19 cellular contexts compared by ENCODE assay signal in genomic region chr20:2557873-2558580, GRCh38. TPM values are rescaled to one million over a fixed set of nuclear protein-coding genes. Genes with fewer than 3 reads are reported as not detected.
DNase-seq lines count a peak whose midpoint lies in the region; ATAC-seq and TF ChIP-seq lines count a peak whose summit lies in the region.
"Had no signal": no experiment of that assay in that cellular context is flagged by ENCODE, and none has a peak within 500 bp of the region (broad histone marks: within the 10 kb centered on the region; RNA-seq: fewer than 3 reads in every experiment).

No MANE protein-coding gene starts in this region.

- peak overlapping the region; percentile 27 for H3K4me2 ChIP-seq in mesendoderm (ENCODE audit: low read length)

- H3K27ac ChIP-seq in cardiac muscle cell (no peak overlapping the region), heart left ventricle (no peak overlapping the region), mesendoderm (ENCODE audit: low read depth, low read length) (no peak overlapping the region), subcutaneous abdominal adipose tissue (ENCODE audit: low read depth, low read length) (no peak overlapping the region)
- H3K27ac ChIP-seq: ascending aorta, stomach, vagina had no signal

- H3K27me3 ChIP-seq in cardiac muscle cell (peaks cover 97% of the 10 kb centered on the region), heart left ventricle (peaks cover 24 to 87% (median 50%) of the 10 kb centered on the region in 9 donors), mesendoderm (ENCODE audit: insufficient read depth, low read length, poor library complexity) (peaks cover 26% of the 10 kb centered on the region), subcutaneous abdominal adipose tissue (ENCODE audit: control insufficient read depth in 5 of 5, insufficient read depth in 4 of 5, low read length in 5 of 5) (peaks cover 20 to 45% (median 30%) of the 10 kb centered on the region in 5 donors), HAP-1 (ENCODE audit: low read depth) (peaks cover 46% of the 10 kb centered on the region)
- H3K27me3 ChIP-seq: vagina had no signal

- TF ChIP-seq CTCF in cardiac muscle cell (IDR thresholded peaks at IDR 0.05; ENCODE audit: low read depth, low read length): no peak
- no peak for TF ChIP-seq CTCF in heart left ventricle (IDR thresholded peaks at IDR 0.05)
- TF ChIP-seq CTCF in chondrocyte (IDR thresholded peaks at IDR 0.05): no peak

- H3K27me3 Mint-ChIP-seq in chondrocyte (ENCODE audit: low read depth): peaks cover 73% of the 10 kb centered on the region

- H3K4me1 ChIP-seq in cardiac muscle cell (ENCODE audit: low read depth) (no peaks in the 10 kb centered on the region), heart left ventricle (peaks cover 0 to 11% (median 5%) of the 10 kb centered on the region in 12 donors), mesendoderm (ENCODE audit: control insufficient read depth, low read depth, low read length) (no peaks in the 10 kb centered on the region), subcutaneous abdominal adipose tissue (ENCODE audit: control insufficient read depth in 5 of 5, insufficient read depth in 5 of 5, low read length in 5 of 5) (peaks cover 0 to 11% (median 9%) of the 10 kb centered on the region in 5 donors), HAP-1 (no peaks in the 10 kb centered on the region)
- H3K4me1 ChIP-seq: ascending aorta had no signal

- DNase-seq in cardiac muscle cell (ENCODE audit: low read depth in 1 of 2, low spot score in 1 of 2) (no peak), heart left ventricle (no peak), chondrocyte (ENCODE audit: low spot score) (no peak), mesendoderm (no peak), HAP-1 (ENCODE audit: low spot score in 2 of 2) (no peak), HuH-7.5 (ENCODE audit: low spot score) (no peak)
- no peak for DNase-seq in activated CD4-positive, alpha-beta T cell treated with anti-CD3 and anti-CD28 coated beads for 4 hours
- DNase-seq: activated effector memory CD4-positive, alpha-beta T cell treated with Interleukin-2 at 50 U/mL for 16 hours; CD4-positive, alpha-beta T cell; erythroblast; KG1; NCI-H1105; stomach; SW 1271 had no signal

- H3K9me3 ChIP-seq in cardiac muscle cell (ENCODE audit: low read depth) (no peaks in the 10 kb centered on the region), heart left ventricle (no peaks in the 10 kb centered on the region), subcutaneous abdominal adipose tissue (ENCODE audit: control insufficient read depth in 5 of 5, low read length in 5 of 5) (no peaks in the 10 kb centered on the region), HAP-1 (no peaks in the 10 kb centered on the region)
- H3K9me3 ChIP-seq: ascending aorta, stomach, vagina had no signal

- H3K9me3 Mint-ChIP-seq in chondrocyte (ENCODE audit: low read depth): no peaks in the 10 kb centered on the region
- H3K9me3 Mint-ChIP-seq: CD4-positive, alpha-beta T cell had no signal

- intact Hi-C loops in heart left ventricle (cut with DNase I): no loop called here

- no peak overlapping the region for H3K27ac Mint-ChIP-seq in chondrocyte (ENCODE audit: unreplicated experiment)
- H3K27ac Mint-ChIP-seq: CD4-positive, alpha-beta T cell had no signal

- H3K4me3 ChIP-seq in cardiac muscle cell: peak overlapping the region; percentile 15
- H3K4me3 ChIP-seq in heart left ventricle: peak overlapping the region in 1 of 12 donors; percentile 7
- H3K4me3 ChIP-seq in mesendoderm (ENCODE audit: low read length): no peak overlapping the region
- H3K4me3 ChIP-seq in subcutaneous abdominal adipose tissue (ENCODE audit: low read depth in 1 of 5, low read length in 5 of 5): peak overlapping the region in 3 of 5 donors; percentile 10 to 56 (median 46)
- no peak overlapping the region for H3K4me3 ChIP-seq in HAP-1

- H2AK5ac ChIP-seq in mesendoderm (ENCODE audit: low read length): no peak overlapping the region

- peaks cover 5% of the 10 kb centered on the region for H3K4me1 Mint-ChIP-seq in chondrocyte (ENCODE audit: low read depth)

- no peak overlapping the region for H3K4ac ChIP-seq in mesendoderm (ENCODE audit: low read depth, low read length)

- peaks cover under 1% of the 10 kb centered on the region for H3K36me3 Mint-ChIP-seq in chondrocyte (ENCODE audit: low read depth)

- in situ Hi-C loops in HAP-1 (cut with MboI; ENCODE audit: low sequenced_read_pairs): no loop called here

- no peaks in the 10 kb centered on the region for H3K36me3 ChIP-seq in cardiac muscle cell
- H3K36me3 ChIP-seq in heart left ventricle: no peaks in the 10 kb centered on the region
- H3K36me3 ChIP-seq in mesendoderm (ENCODE audit: control insufficient read depth, insufficient read depth, low read length): no peaks in the 10 kb centered on the region
- no peaks in the 10 kb centered on the region for H3K36me3 ChIP-seq in subcutaneous abdominal adipose tissue (ENCODE audit: control insufficient read depth in 5 of 5, insufficient read depth in 5 of 5, low read length in 5 of 5)
- no peaks in the 10 kb centered on the region for H3K36me3 ChIP-seq in HAP-1 (replicated peaks)
- H3K36me3 ChIP-seq: ascending aorta, stomach, vagina had no signal

- no peak overlapping the region for H4K8ac ChIP-seq in mesendoderm (ENCODE audit: low read depth, low read length)

- H2BK15ac ChIP-seq in mesendoderm (replicated peaks; ENCODE audit: low read depth): no peak overlapping the region

- peak overlapping the region; percentile 2 for H3K4me3 Mint-ChIP-seq in chondrocyte (ENCODE audit: unreplicated experiment)
- H3K4me3 Mint-ChIP-seq: CD4-positive, alpha-beta T cell had no signal

- no peaks in the 10 kb centered on the region for H3K79me2 ChIP-seq in mesendoderm (ENCODE audit: control insufficient read depth, insufficient read depth, low read length)

- TF ChIP-seq POLR2A in heart left ventricle (IDR thresholded peaks at IDR 0.05): no peak

- no peak overlapping the region for H2BK5ac ChIP-seq in mesendoderm (ENCODE audit: low read length)

- no peak overlapping the region for H4K5ac ChIP-seq in mesendoderm (ENCODE audit: low read length)

- H3K56ac ChIP-seq in mesendoderm (ENCODE audit: low read length): no peak overlapping the region

- no peak overlapping the region for H3K18ac ChIP-seq in mesendoderm (ENCODE audit: low read length)

- H2BK120ac ChIP-seq in mesendoderm (ENCODE audit: low read depth, low read length): no peak overlapping the region

- ATAC-seq in heart left ventricle: no peak

- no peaks in the 10 kb centered on the region for H3K79me1 ChIP-seq in mesendoderm (ENCODE audit: low read length)

- no peak overlapping the region for H3K9ac ChIP-seq in mesendoderm (ENCODE audit: low read length)
- no peak overlapping the region for H3K9ac ChIP-seq in subcutaneous abdominal adipose tissue (ENCODE audit: low read length in 5 of 5)

- no peak overlapping the region for H3K23ac ChIP-seq in mesendoderm (ENCODE audit: low read length)

- 23 to 32% (median 28%) methylated on average over 22 of the region's 22 CpGs for WGBS in heart left ventricle, 4 donors
- WGBS in mesendoderm (ENCODE audit: extremely low coverage, insufficient coverage, low lambda C conversion rate): no CpG with 5 or more reads among the region's 22 CpGs

RNA-seq across cellular contexts. Expression of gene TMC2, which starts 21.7 kb away (rescaled TPM):
- total RNA-seq in cardiac muscle cell (not detected in 2 replicates), heart left ventricle (not detected), chondrocyte (not detected in 3 replicates)
- polyA plus RNA-seq in cardiac muscle cell (not detected in 2 replicates), heart left ventricle (not detected)
- polyA plus RNA-seq in mesendoderm (2013, experiment 1 of 2): not detected
- polyA plus RNA-seq in mesendoderm (2013, experiment 2 of 2): 0.01 TPM
- total RNA-seq: ascending aorta; CD4-positive, alpha-beta T cell; renal cortical epithelial cell; RPMI7951; stomach; vagina had no signal

RNA-seq across cellular contexts. Expression of gene ZNF343, which starts 49.3 kb away (rescaled TPM):
- total RNA-seq in cardiac muscle cell: 8.6 and 13.0 TPM in 2 replicates
- polyA plus RNA-seq in cardiac muscle cell: 6.5 and 9.4 TPM in 2 replicates
- 1 to 10 TPM; 4.2 to 8.6 (median 5.4) TPM for total RNA-seq in heart left ventricle
- 1 to 10 TPM; 2.6 to 5.6 TPM for polyA plus RNA-seq in heart left ventricle
- 9.6 to 12.2 TPM (median 11.5 TPM) in 3 replicates for total RNA-seq in chondrocyte
- 1.4 TPM for polyA plus RNA-seq in mesendoderm (2013, experiment 1 of 2)
- polyA plus RNA-seq in mesendoderm (2013, experiment 2 of 2): 1.2 TPM

Comparison
In these comparisons a context has a peak if more than half of its experiments do, and no peak if none do; other contexts are left out.
1. H3K4me3 ChIP-seq: peak in cardiac muscle cell (single experiment) and subcutaneous abdominal adipose tissue (3 of 5); none in mesendoderm (single experiment) and HAP-1 (single experiment).